8 cellular contexts compared by ENCODE assay signal in genomic region chr2:171922230-171923022, GRCh38. TPM values are rescaled to one million over a fixed set of nuclear protein-coding genes. Genes with fewer than 3 reads are reported as not detected.
DNase-seq lines count a peak whose midpoint lies in the region; ATAC-seq and TF ChIP-seq lines count a peak whose summit lies in the region.

Gene HAT1, plus strand, starts transcription at chr2:171922461. Its CDS starts 40 bp downstream, at chr2:171922501.

- no peak for TF ChIP-seq CTCF in BJ (IDR thresholded peaks at IDR 0.05; ENCODE audit: insufficient read depth, low read depth, low read length)
- no peak for TF ChIP-seq CTCF in coronary artery (IDR thresholded peaks at IDR 0.05)

- H3K36me3 ChIP-seq in BJ (ENCODE audit: control insufficient read depth, insufficient read depth, low read length): no peaks in the 10 kb centered on the region

- no peaks in the 10 kb centered on the region for H3K9me3 Mint-ChIP-seq in activated CD4-positive, alpha-beta T cell treated with anti-CD3 and anti-CD28 coated beads, Interleukin-2, amount 10 ng/mL, durations not matched to agents 24 days and 14 days

- peaks cover 28% of the 10 kb centered on the region for H3K4me1 Mint-ChIP-seq in activated CD4-positive, alpha-beta T cell treated with anti-CD3 and anti-CD28 coated beads, Interleukin-2, amount 10 ng/mL, durations not matched to agents 24 days and 14 days

- POLR2A ChIA-PET in BJ (lab: Charles Lee): no interaction called here

- peak within 1 kb of the TSS; percentile 95 for H3K27ac Mint-ChIP-seq in activated CD4-positive, alpha-beta T cell treated with anti-CD3 and anti-CD28 coated beads, Interleukin-2, amount 10 ng/mL, durations not matched to agents 24 days and 14 days

- H3K36me3 Mint-ChIP-seq in activated CD4-positive, alpha-beta T cell treated with anti-CD3 and anti-CD28 coated beads, Interleukin-2, amount 10 ng/mL, durations not matched to agents 24 days and 14 days (ENCODE audit: low read depth): peaks cover 20% of the 10 kb centered on the region

- CTCF ChIA-PET in BJ (lab: Yijun Ruan, JAX): interaction anchor here (1.0 to 2.1 kb wide), 5 partner anchors 111 to 544 kb away, joined by 3 to 9 read pairs (median 3); partner anchors contain the start of gene DLX2

- H3K27ac ChIP-seq in coronary artery (peak within 1 kb of the TSS; percentile 85 to 98), layer of hippocampus (ENCODE audit: low read depth, low read length) (peak within 1 kb of the TSS; percentile 85)

- ATAC-seq in GM19324 (IDR thresholded peaks at IDR 0.05; ENCODE audit: low FRiP score, unreplicated experiment) (peak; percentile 98), HG03469 (IDR thresholded peaks at IDR 0.05; ENCODE audit: unreplicated experiment) (peak; percentile 92)

- H3K27me3 ChIP-seq in BJ (ENCODE audit: control insufficient read depth, insufficient read depth, low read length) (no peaks in the 10 kb centered on the region), layer of hippocampus (ENCODE audit: control insufficient read depth, insufficient read depth, low read length) (no peaks in the 10 kb centered on the region)

- H3K4me3 Mint-ChIP-seq in activated CD4-positive, alpha-beta T cell treated with anti-CD3 and anti-CD28 coated beads, Interleukin-2, amount 10 ng/mL, durations not matched to agents 24 days and 14 days: peak within 1 kb of the TSS; percentile 99

- H3K27me3 Mint-ChIP-seq in activated CD4-positive, alpha-beta T cell treated with anti-CD3 and anti-CD28 coated beads, Interleukin-2, amount 10 ng/mL, durations not matched to agents 24 days and 14 days: no peaks in the 10 kb centered on the region

- DNase-seq in BJ (ENCODE audit: low read depth) (peak; percentile 85), NCI-H526 treated with DMSO at 0.1 percent for 48 hours (lab: John Stamatoyannopoulos, UW) (peak; percentile 95), coronary artery (ENCODE audit: low spot score) (peak; percentile 98)
- peak; percentile 99 for DNase-seq in activated CD4-positive, alpha-beta T cell treated with anti-CD3 and anti-CD28 coated beads, Interleukin-2, amount 10 ng/mL, durations not matched to agents 24 days and 14 days
- DNase-seq in stimulated activated CD4-positive, alpha-beta T cell treated with anti-CD3 and anti-CD28 coated beads, Interleukin-1b, Interleukin-23, amount 100 ng/mL, for 4 hours (ENCODE audit: low read depth in 2 of 2): peak; percentile 95 to 98

- peak within 1 kb of the TSS; percentile 63 for H3K4me3 ChIP-seq in BJ (ENCODE audit: low read depth, low read length)
- H3K4me3 ChIP-seq in coronary artery: peak within 1 kb of the TSS; percentile 98

- intact Hi-C loops in activated CD4-positive, alpha-beta T cell treated with anti-CD3 and anti-CD28 coated beads, Interleukin-2, amount 10 ng/mL, durations not matched to agents 24 days and 14 days (cut with micrococcal nuclease): loop anchor here (1.0 to 10.0 kb wide), 7 partner anchors 28 to 1558 kb away; partner anchors contain the start of gene SLC25A12

RNA-seq across cellular contexts. Expression of gene HAT1, which starts in this region (rescaled TPM):
- 19.9 and 51.7 TPM in 2 replicates for polyA plus RNA-seq in BJ (2011; rRNA removed)
- 9.6 and 11.8 TPM in 2 replicates for polyA minus RNA-seq in BJ (2011; rRNA and poly(A)+ RNA removed)
- total RNA-seq in activated CD4-positive, alpha-beta T cell treated with anti-CD3 and anti-CD28 coated beads, Interleukin-2, amount 10 ng/mL, durations not matched to agents 24 days and 14 days: 74.6 and 77.1 TPM in 2 replicates

Comparison
In these comparisons a context has a peak if more than half of its experiments do, and no peak if none do; other contexts are left out.
1. Peak in every context shown above with its lines: DNase-seq, ATAC-seq, H3K4me3 ChIP-seq and H3K27ac ChIP-seq.